Comparison of ENCODE assay signal across 13 cellular contexts in genomic region chr16:47965439-47965838, GRCh38.
DNase-seq lines count a peak whose midpoint lies in the region; ATAC-seq and TF ChIP-seq lines count a peak whose summit lies in the region.
"Had no signal": no experiment of that assay in that cellular context is flagged by ENCODE, and none has a peak within 500 bp of the region (broad histone marks: within the 10 kb centered on the region; RNA-seq: fewer than 3 reads in every experiment).

No MANE protein-coding gene starts in this region.

- TF ChIP-seq POLR2A in tibial nerve (IDR thresholded peaks at IDR 0.05): no peak

- H3K36me3 ChIP-seq in mammary epithelial cell (ENCODE audit: insufficient read depth, low read length) (no peaks in the 10 kb centered on the region), kidney epithelial cell (ENCODE audit: control insufficient read depth, insufficient read depth, low read length) (no peaks in the 10 kb centered on the region), tibial nerve (no peaks in the 10 kb centered on the region)
- H3K36me3 ChIP-seq: BLaER1 had no signal

- TF ChIP-seq EP300 in tibial nerve (IDR thresholded peaks at IDR 0.05): no peak

- BruUV-seq in mammary epithelial cell (replicated peaks; lab: Mats Ljungman, UMichigan): no TSS peak

- TF ChIP-seq CTCF in mammary epithelial cell (conservative IDR thresholded peaks at IDR 0.05 in 1 of 2, IDR thresholded peaks at IDR 0.05 in 1 of 2; ENCODE audit: extremely low read depth in 1 of 2, insufficient read depth in 1 of 2, low read depth in 1 of 2, low read length in 2 of 2): no peak
- no peak for TF ChIP-seq CTCF in kidney epithelial cell (IDR thresholded peaks at IDR 0.05; ENCODE audit: insufficient read depth, low read length, poor library complexity, severe bottlenecking)
- no peak for TF ChIP-seq CTCF in tibial nerve (IDR thresholded peaks at IDR 0.05)

- H3K9me3 ChIP-seq in mammary epithelial cell (replicated peaks; ENCODE audit: insufficient read depth, low read length) (no peaks in the 10 kb centered on the region), tibial nerve (no peaks in the 10 kb centered on the region)
- H3K9me3 ChIP-seq: BLaER1 had no signal

- no peaks in the 10 kb centered on the region for H3K79me2 ChIP-seq in mammary epithelial cell (ENCODE audit: insufficient read depth, low read length)

- peak overlapping the region; percentile 34 for H3K27ac ChIP-seq in mammary epithelial cell (ENCODE audit: insufficient read depth, low read depth, low read length)
- no peak overlapping the region for H3K27ac ChIP-seq in tibial nerve
- H3K27ac ChIP-seq: BLaER1 had no signal

- 8% methylated on average over 2 of the region's 2 CpGs for WGBS in mammary epithelial cell (ENCODE audit: low coverage, missing lambda C conversion rate)
- 22 to 30% methylated on average over 2 of the region's 2 CpGs for WGBS in tibial nerve, 2 donors

- intact Hi-C loops in mammary epithelial cell (cut with micrococcal nuclease): no loop called here

- in situ Hi-C loops in mammary epithelial cell (cut with MboI; ENCODE audit: low sequenced_read_pairs in 2 of 2): no loop called here

- H3K4me1 ChIP-seq in mammary epithelial cell (ENCODE audit: insufficient read depth, low read length) (peaks cover 20% of the 10 kb centered on the region), tibial nerve (no peaks in the 10 kb centered on the region)
- H3K4me1 ChIP-seq: BLaER1 had no signal

- H3K4me3 ChIP-seq in mammary epithelial cell (replicated peaks in 1 of 3; ENCODE audit: insufficient read depth in 1 of 3, low read depth in 2 of 3, low read length in 3 of 3) (no peak overlapping the region), kidney epithelial cell (ENCODE audit: low read depth, low read length) (no peak overlapping the region), tibial nerve (no peak overlapping the region)
- H3K4me3 ChIP-seq: BLaER1 had no signal

- CTCF ChIA-PET in mammary epithelial cell (lab: Charles Lee; ENCODE audit: low non-redundant PET): no interaction called here

- no peak overlapping the region for H2AFZ ChIP-seq in mammary epithelial cell (ENCODE audit: low read depth, low read length)

- ATAC-seq in HG03097 (IDR thresholded peaks at IDR 0.05; ENCODE audit: low FRiP score, unreplicated experiment): no peak
- no peak for ATAC-seq in GM18502 (IDR thresholded peaks at IDR 0.05; ENCODE audit: poor library complexity, unreplicated experiment)
- ATAC-seq: stimulated activated naive B cell treated with anti-CD40 and anti-IgM and Interleukin-4, amounts not matched to agents 10 μg/mL and 1 μg/mL and 100 μg/mL, for 72 hours had no signal

- H3K4me2 ChIP-seq in mammary epithelial cell (ENCODE audit: insufficient read depth, low read depth, low read length): no peak overlapping the region
- H3K4me2 ChIP-seq: BLaER1 had no signal

- dilution Hi-C loops in mammary epithelial cell (cut with HindIII; ENCODE audit: low sequenced_read_pairs): no loop called here

- H4K20me1 ChIP-seq in mammary epithelial cell (ENCODE audit: insufficient read depth, low read length): no peaks in the 10 kb centered on the region
- H4K20me1 ChIP-seq: BLaER1 had no signal

- DNase-seq in ELR (ENCODE audit: low read depth) (peak; percentile 20), NCI-H1436 (lab: John Stamatoyannopoulos, UW) (peak; percentile 63), mammary epithelial cell (peak; percentile 73), kidney epithelial cell (ENCODE audit: low read depth) (peak; percentile 10), UCSD-AML1 (lab: John Stamatoyannopoulos, UW; ENCODE audit: unreplicated experiment) (no peak), tibial nerve (ENCODE audit: low spot score in 2 of 2) (no peak)
- DNase-seq: activated naive CD4-positive, alpha-beta T cell treated with anti-CD3 and anti-CD28 coated beads, Interleukin-2, amount 10 ng/mL, durations not matched to agents 7 days and 5 days; OCI-M1; stimulated activated naive B cell treated with anti-CD40 and anti-IgM and Interleukin-4, amounts not matched to agents 10 μg/mL and 1 μg/mL and 100 μg/mL, for 72 hours; T-helper 1 cell had no signal

- H3K9ac ChIP-seq in mammary epithelial cell (ENCODE audit: insufficient read depth, low read length): no peak overlapping the region
- H3K9ac ChIP-seq: BLaER1 had no signal

- H3K27me3 ChIP-seq in mammary epithelial cell (ENCODE audit: insufficient read depth, low read length) (no peaks in the 10 kb centered on the region), kidney epithelial cell (ENCODE audit: control insufficient read depth, insufficient read depth, low read length) (no peaks in the 10 kb centered on the region), tibial nerve (no peaks in the 10 kb centered on the region)
- H3K27me3 ChIP-seq: BLaER1 had no signal

Comparison
In these comparisons a context has a peak if more than half of its experiments do, and no peak if none do; other contexts are left out.
1. DNase-seq: peak in ELR (single experiment), NCI-H1436 (single experiment), mammary epithelial cell (single experiment) and kidney epithelial cell (single experiment); none in UCSD-AML1 (single experiment) and tibial nerve (0 of 2).